ENCODE assay signal across 17 cellular contexts in genomic region chr12:27606986-27607385, GRCh38.
DNase-seq lines count a peak whose midpoint lies in the region; ATAC-seq, FAIRE-seq and TF ChIP-seq lines count a peak whose summit lies in the region.
"Had no signal": no experiment of that assay in that cellular context is flagged by ENCODE, and none has a peak within 500 bp of the region (broad histone marks: within the 10 kb centered on the region; RNA-seq: fewer than 3 reads in every experiment).

No MANE protein-coding gene starts in this region.

- CTCF ChIA-PET in A549 (lab: Yijun Ruan, JAX), result interaction anchor here (1.5 kb wide), 1 partner anchor 28 kb away, joined by 4 read pairs; no protein-coding TSS in a partner anchor

- no peak overlapping the region for H3K4me3 Mint-ChIP-seq in nephron
- H3K4me3 Mint-ChIP-seq: IgD-negative memory B cell had no signal

- no peak for TF ChIP-seq POLR2A in A549 (IDR thresholded peaks at IDR 0.05; ENCODE audit: low read length)

- peak overlapping the region; percentile 21 for H3K4me2 ChIP-seq in A549
- H3K4me2 ChIP-seq in hepatocyte, result no peak overlapping the region

- peaks cover 61% of the 10 kb centered on the region for H3K79me2 ChIP-seq in hepatocyte

- peaks cover 8% of the 10 kb centered on the region; the same call in 1 of the 3 replicates for H3K9me3 ChIP-seq in A549
- H3K9me3 ChIP-seq in hepatocyte (ENCODE audit: low read depth), result no peaks in the 10 kb centered on the region

- no peaks in the 10 kb centered on the region for H4K20me1 ChIP-seq in hepatocyte (ENCODE audit: insufficient read depth, poor library complexity, severe bottlenecking)

- peaks cover 11% of the 10 kb centered on the region for H3K36me3 Mint-ChIP-seq in nephron (ENCODE audit: low read depth)
- H3K36me3 Mint-ChIP-seq: IgD-negative memory B cell had no signal

- no peak for TF ChIP-seq EP300 in A549 (IDR thresholded peaks at IDR 0.05)

- FAIRE-seq in A549 (lab: Jason Lieb, UNC) (no peak), HTR-8/SVneo (lab: Jason Lieb, UNC) (peak; percentile 82)
- FAIRE-seq: GM12891 had no signal

- H3K27me3 ChIP-seq in hepatocyte, result no peaks in the 10 kb centered on the region

- H3K27me3 Mint-ChIP-seq in nephron (ENCODE audit: low read depth), result no peaks in the 10 kb centered on the region

- H3K9me2 ChIP-seq in hepatocyte (replicated peaks; ENCODE audit: insufficient read depth), result no peaks in the 10 kb centered on the region

- peaks cover 77% of the 10 kb centered on the region for H3K4me1 Mint-ChIP-seq in nephron
- H3K4me1 Mint-ChIP-seq: IgD-negative memory B cell had no signal

- POLR2A ChIA-PET in A549 (lab: Yijun Ruan, JAX), result no interaction called here

- peaks cover 11% of the 10 kb centered on the region for H3K9me3 Mint-ChIP-seq in nephron

- peaks cover 44% of the 10 kb centered on the region for H3K4me1 ChIP-seq in A549
- peaks cover 21% of the 10 kb centered on the region for H3K4me1 ChIP-seq in hepatocyte (ENCODE audit: insufficient read depth)

- ATAC-seq in A549, result no peak; a peak in 1 of 6 replicates
- ATAC-seq: Panc1 had no signal

- H2AFZ ChIP-seq in hepatocyte, result no peak overlapping the region
- H2AFZ ChIP-seq: GM23248 had no signal

- WGBS in A549 (ENCODE audit: missing lambda C conversion rate), result 2% methylated on average over 2 of the region's 2 CpGs
- WGBS in hepatocyte (ENCODE audit: low lambda C conversion rate, missing lambda C conversion rate), result 28% methylated on average over 2 of the region's 2 CpGs

- H3K27ac ChIP-seq in A549 (peak overlapping the region in 1 of 2 experiments; percentile 11; a peak in 1 of 6 replicates), hepatocyte (peak overlapping the region; percentile 27)
- H3K27ac ChIP-seq: C4-2B had no signal

- TF ChIP-seq RAD21 in A549 (conservative IDR thresholded peaks at IDR 0.05 in 1 of 2, IDR thresholded peaks at IDR 0.05 in 1 of 2), result no peak

- H3K36me3 ChIP-seq in hepatocyte (replicated peaks; ENCODE audit: insufficient read depth, low read depth), result peaks cover 3% of the 10 kb centered on the region

- peak overlapping the region; percentile 72 to 90 (median 83) for H3K27ac Mint-ChIP-seq in nephron
- H3K27ac Mint-ChIP-seq: IgD-negative memory B cell had no signal

- TF ChIP-seq CTCF in A549 (IDR thresholded peaks at IDR 0.05), result no peak
- no peak for TF ChIP-seq CTCF in hepatocyte (IDR thresholded peaks at IDR 0.05; ENCODE audit: poor library complexity)
- no peak for TF ChIP-seq CTCF in nephron (IDR thresholded peaks at IDR 0.05; ENCODE audit: unreplicated experiment in 3 of 3)

- no peak for DNase-seq in A549 (ENCODE audit: low read depth in 1 of 2, low spot score in 1 of 2)
- DNase-seq in HTR-8/SVneo (ENCODE audit: insufficient read length, low spot score), result no peak
- DNase-seq in hepatocyte (ENCODE audit: low spot score), result no peak
- DNase-seq in cerebellum (ENCODE audit: low spot score), result no peak
- no peak for DNase-seq in iPS-NIHi7 (ENCODE audit: extremely low spot score)
- DNase-seq in Kasumi-1 (lab: John Stamatoyannopoulos, UW), result no peak
- DNase-seq in NCI-H2227 (lab: John Stamatoyannopoulos, UW; ENCODE audit: unreplicated experiment), result no peak
- DNase-seq: GF-D8, NCI-H187, NCI-H446, NCI-H82 had no signal

- H3K4me3 ChIP-seq in A549, result no peak overlapping the region
- H3K4me3 ChIP-seq in hepatocyte, result no peak overlapping the region

TF ChIP-seq in A549, 52 proteins besides CTCF, POLR2A, EP300 and RAD21:
- TF ChIP-seq MAFK (IDR thresholded peaks at IDR 0.05; ENCODE audit: partially characterized antibody) (peak; percentile 35), HEYL (CRISPR knock-in tag; IDR thresholded peaks at IDR 0.05) (no peak), SMC3 (IDR thresholded peaks at IDR 0.05) (no peak)
